Comparison of ENCODE assay signal across 12 cellular contexts in the genomic region with DNA sequence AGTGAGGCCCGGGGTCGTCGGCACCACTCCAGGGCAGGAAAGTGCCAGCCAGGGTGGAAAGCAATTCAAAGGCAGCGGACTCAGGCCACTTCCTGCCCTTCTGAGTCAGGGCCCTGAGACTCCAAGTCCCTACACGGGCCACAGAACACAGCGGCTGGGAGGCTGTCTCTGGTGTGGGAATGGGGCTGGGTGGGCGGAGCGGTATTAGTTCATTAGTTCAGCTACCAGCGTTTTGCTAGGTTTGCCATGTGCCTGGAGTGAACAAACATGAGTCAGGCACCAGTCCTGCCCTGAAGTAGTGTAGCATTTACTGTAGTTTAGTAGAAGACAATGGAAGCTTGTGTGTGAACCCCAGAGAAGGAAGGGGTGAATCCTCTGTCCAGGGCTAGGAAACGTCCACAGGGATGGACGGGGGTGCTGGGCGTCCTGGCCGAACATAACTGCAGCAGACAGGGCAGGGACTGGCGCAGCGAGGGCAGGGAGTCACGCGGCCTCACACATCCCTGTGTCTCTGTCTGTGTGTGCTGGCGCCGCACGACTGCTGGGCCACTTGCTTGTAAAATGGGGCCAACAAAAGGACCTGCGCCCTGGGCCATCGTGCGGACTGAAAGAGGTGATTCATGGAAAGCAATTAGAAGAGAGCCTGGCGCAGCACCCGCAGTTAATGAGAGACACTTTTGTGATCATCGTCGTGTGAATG.
DNase-seq lines count a peak whose midpoint lies in the region; ATAC-seq and TF ChIP-seq lines count a peak whose summit lies in the region.
"Had no signal": no experiment of that assay in that cellular context is flagged by ENCODE, and none has a peak within 500 bp of the region (broad histone marks: within the 10 kb centered on the region; RNA-seq: fewer than 3 reads in every experiment).

No MANE protein-coding gene starts in this region.

- no peak for TF ChIP-seq EP300 in suprapubic skin (IDR thresholded peaks at IDR 0.05)

- TF ChIP-seq POLR2A in HCT116 (IDR thresholded peaks at IDR 0.05; ENCODE audit: borderline replicate concordance, extremely low read depth, insufficient read depth, insufficient read length) (no peak), suprapubic skin (IDR thresholded peaks at IDR 0.05) (no peak)

- H3K4me3 ChIP-seq in AG04450 (ENCODE audit: low read depth, low read length) (no peak overlapping the region), HCT116 (replicated peaks in 1 of 2; ENCODE audit: low read depth in 1 of 2, low read length in 2 of 2) (no peak overlapping the region), RWPE2 (ENCODE audit: severe bottlenecking) (no peak overlapping the region), suprapubic skin (no peak overlapping the region)
- H3K4me3 ChIP-seq: adrenal gland, upper lobe of left lung had no signal

- no peak overlapping the region for H3K4me3 Mint-ChIP-seq in activated CD8-positive, alpha-beta memory T cell treated with anti-CD3 and anti-CD28 coated beads, Interleukin-2, amount 10 ng/mL, durations not matched to agents 7 days and 5 days
- H3K4me3 Mint-ChIP-seq: immature natural killer cell, T-cell had no signal

- peak overlapping the region; percentile 62 for H3K4me2 ChIP-seq in HCT116 (ENCODE audit: low read length)

- H4K20me1 ChIP-seq in HCT116 (ENCODE audit: insufficient read depth): no peaks in the 10 kb centered on the region

- intact Hi-C loops in HCT116 (cut with micrococcal nuclease): loop anchor here (10.0 kb wide), 1 partner anchor 220 kb away; no protein-coding TSS in a partner anchor

- H3K79me2 ChIP-seq in HCT116 (ENCODE audit: insufficient read depth, low read length): no peaks in the 10 kb centered on the region

- H3K4me1 ChIP-seq in HCT116 (ENCODE audit: control insufficient read depth in 1 of 2, insufficient read depth in 2 of 2, low read length in 2 of 2) (peaks cover 27 to 46% of the 10 kb centered on the region in 2 experiments), RWPE2 (ENCODE audit: insufficient read depth, poor library complexity, severe bottlenecking) (peaks cover 18% of the 10 kb centered on the region), suprapubic skin (peaks cover 21% of the 10 kb centered on the region)

- H3K9ac ChIP-seq in HCT116 (ENCODE audit: low read length): peak overlapping the region; percentile 42

- TF ChIP-seq CTCF in AG04450 (IDR thresholded peaks at IDR 0.05; ENCODE audit: low read depth, low read length) (no peak), HCT116 (IDR thresholded peaks at IDR 0.05 in 2 of 3, conservative IDR thresholded peaks at IDR 0.05 in 1 of 3; ENCODE audit: borderline replicate concordance in 1 of 3, insufficient read depth in 1 of 3, low read depth in 2 of 3, low read length in 2 of 3) (no peak), RWPE2 (IDR thresholded peaks at IDR 0.05; ENCODE audit: poor library complexity, severe bottlenecking) (no peak), suprapubic skin (IDR thresholded peaks at IDR 0.05) (no peak)

- peak overlapping the region; percentile 11 for H3K27ac ChIP-seq in AG04450 (ENCODE audit: low read depth, low read length)
- H3K27ac ChIP-seq in HCT116 (ENCODE audit: low read depth, low read length): peak overlapping the region; percentile 57
- peak overlapping the region; percentile 47 for H3K27ac ChIP-seq in RWPE2 (ENCODE audit: poor library complexity, severe bottlenecking)
- no peak overlapping the region for H3K27ac ChIP-seq in suprapubic skin
- H3K27ac ChIP-seq: adrenal gland, upper lobe of left lung had no signal

- RAD21 ChIA-PET in HCT116 (lab: Charles Lee; ENCODE audit: low non-redundant PET in 1 of 2, low total read pairs in 2 of 2, uncharacterized antibody in 2 of 2, unreplicated experiment in 2 of 2): no interaction called here

- no peaks in the 10 kb centered on the region for H3K9me3 Mint-ChIP-seq in activated CD8-positive, alpha-beta memory T cell treated with anti-CD3 and anti-CD28 coated beads, Interleukin-2, amount 10 ng/mL, durations not matched to agents 7 days and 5 days (ENCODE audit: low read depth)
- H3K9me3 Mint-ChIP-seq: immature natural killer cell, T-cell had no signal

- H3K36me3 ChIP-seq in HCT116 (ENCODE audit: control insufficient read depth in 1 of 2, insufficient read depth in 2 of 2, low read length in 2 of 2): no peaks in the 10 kb centered on the region
- H3K36me3 ChIP-seq in RWPE2 (ENCODE audit: low read depth): no peaks in the 10 kb centered on the region
- H3K36me3 ChIP-seq in suprapubic skin: no peaks in the 10 kb centered on the region
- H3K36me3 ChIP-seq: adrenal gland, upper lobe of left lung had no signal

- TF ChIP-seq RAD21 in HCT116 (IDR thresholded peaks at IDR 0.05; ENCODE audit: low read depth): no peak

- peak; percentile 51 for ATAC-seq in HCT116
- ATAC-seq in RWPE2 (ENCODE audit: low read depth): peak; percentile 72
- no peak for ATAC-seq in activated CD8-positive, alpha-beta memory T cell treated with anti-CD3 and anti-CD28 coated beads, Interleukin-2, amount 10 ng/mL, durations not matched to agents 7 days and 5 days
- ATAC-seq: T-cell had no signal

- 77% methylated on average over 24 of the region's 27 CpGs for WGBS in suprapubic skin

- peaks cover 2% of the 10 kb centered on the region for H3K27me3 Mint-ChIP-seq in activated CD8-positive, alpha-beta memory T cell treated with anti-CD3 and anti-CD28 coated beads, Interleukin-2, amount 10 ng/mL, durations not matched to agents 7 days and 5 days

- peaks cover 13% of the 10 kb centered on the region for H3K4me1 Mint-ChIP-seq in activated CD8-positive, alpha-beta memory T cell treated with anti-CD3 and anti-CD28 coated beads, Interleukin-2, amount 10 ng/mL, durations not matched to agents 7 days and 5 days

- no peak overlapping the region for H3K27ac Mint-ChIP-seq in activated CD8-positive, alpha-beta memory T cell treated with anti-CD3 and anti-CD28 coated beads, Interleukin-2, amount 10 ng/mL, durations not matched to agents 7 days and 5 days
- H3K27ac Mint-ChIP-seq: immature natural killer cell, T-cell had no signal

- no peaks in the 10 kb centered on the region; the same call in 1 of the 2 replicates for H3K9me3 ChIP-seq in AG04450 (ENCODE audit: control insufficient read depth, insufficient read depth, low read length)
- H3K9me3 ChIP-seq in HCT116 (ENCODE audit: control insufficient read depth in 1 of 2, insufficient read depth in 1 of 2, low read depth in 1 of 2, low read length in 2 of 2): no peaks in the 10 kb centered on the region
- no peaks in the 10 kb centered on the region for H3K9me3 ChIP-seq in RWPE2 (ENCODE audit: severe bottlenecking)
- no peaks in the 10 kb centered on the region for H3K9me3 ChIP-seq in suprapubic skin
- H3K9me3 ChIP-seq: adrenal gland, upper lobe of left lung had no signal

- peak; percentile 30 for DNase-seq in AG04450 (ENCODE audit: low read depth, low spot score)
- DNase-seq in HCT116 (ENCODE audit: low read depth, low spot score): peak; percentile 60
- DNase-seq in RWPE2 (ENCODE audit: low spot score): peak; percentile 93
- peak; percentile 36 for DNase-seq in glomerular endothelial cell (ENCODE audit: extremely low read depth, low read depth, low spot score)
- DNase-seq in activated CD8-positive, alpha-beta memory T cell treated with anti-CD3 and anti-CD28 coated beads, Interleukin-2, amount 10 ng/mL, durations not matched to agents 7 days and 5 days: no peak
- DNase-seq in DMS79 (lab: John Stamatoyannopoulos, UW): no peak
- no peak for DNase-seq in suprapubic skin (ENCODE audit: low spot score in 2 of 2)
- no peak for DNase-seq in activated CD4-positive, alpha-beta T cell treated with anti-CD3 and anti-CD28 coated beads for 4 hours
- DNase-seq: adrenal gland, immature natural killer cell, T-cell, upper lobe of left lung had no signal

- H3K27me3 ChIP-seq in AG04450 (ENCODE audit: control insufficient read depth, insufficient read depth, low read length): peaks cover 20% of the 10 kb centered on the region
- H3K27me3 ChIP-seq in HCT116 (ENCODE audit: insufficient read depth, low read length): no peaks in the 10 kb centered on the region
- no peaks in the 10 kb centered on the region for H3K27me3 ChIP-seq in RWPE2 (ENCODE audit: insufficient read depth, poor library complexity, severe bottlenecking)
- peaks cover 6% of the 10 kb centered on the region for H3K27me3 ChIP-seq in suprapubic skin
- H3K27me3 ChIP-seq: adrenal gland had no signal

- POLR2A ChIA-PET in AG04450 (lab: Yijun Ruan, JAX): no interaction called here
- POLR2A ChIA-PET in HCT116 (lab: Charles Lee): no interaction called here

- no peaks in the 10 kb centered on the region for H3K9me2 ChIP-seq in HCT116 (ENCODE audit: insufficient read depth)

- no peak overlapping the region for H2AFZ ChIP-seq in HCT116 (ENCODE audit: low read depth, low read length, poor library complexity, severe bottlenecking)

- BruUV-seq in HCT116 (replicated peaks; lab: Mats Ljungman, UMichigan): no TSS peak

- CTCF ChIA-PET in AG04450 (lab: Charles Lee) (interaction anchor here (1.1 kb wide), 2 partner anchors 473 to 499 kb away, joined by 3 read pairs; no protein-coding TSS in a partner anchor), HCT116 (lab: Charles Lee) (interaction anchor here (1.5 to 2.1 kb wide), 4 partner anchors 9 to 218 kb away, joined by 7 to 13 read pairs (median 8); no protein-coding TSS in a partner anchor)
- CTCF ChIA-PET in activated CD8-positive, alpha-beta memory T cell treated with anti-CD3 and anti-CD28 coated beads, Interleukin-2, amount 10 ng/mL, durations not matched to agents 7 days and 5 days (lab: Charles Lee): no interaction called here

- no peaks in the 10 kb centered on the region for H3K36me3 Mint-ChIP-seq in activated CD8-positive, alpha-beta memory T cell treated with anti-CD3 and anti-CD28 coated beads, Interleukin-2, amount 10 ng/mL, durations not matched to agents 7 days and 5 days
- H3K36me3 Mint-ChIP-seq: immature natural killer cell, T-cell had no signal

TF ChIP-seq in HCT116, 20 proteins besides CTCF, POLR2A, EP300 and RAD21:
- TF ChIP-seq ELF1 (IDR thresholded peaks at IDR 0.05; ENCODE audit: borderline replicate concordance, low read depth) (no peak), EGR1 (IDR thresholded peaks at IDR 0.05; ENCODE audit: low read depth) (no peak), CEBPB (IDR thresholded peaks at IDR 0.05; ENCODE audit: low read depth) (no peak)
- TF ChIP-seq, protein P1, sequence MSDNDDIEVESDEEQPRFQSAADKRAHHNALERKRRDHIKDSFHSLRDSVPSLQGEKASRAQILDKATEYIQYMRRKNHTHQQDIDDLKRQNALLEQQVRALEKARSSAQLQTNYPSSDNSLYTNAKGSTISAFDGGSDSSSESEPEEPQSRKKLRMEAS (IDR thresholded peaks at IDR 0.05): peak; percentile 87
TF ChIP-seq in HCT116: peak in this region for 1.

Comparison
In these comparisons a context has a peak if more than half of its experiments do, and no peak if none do; other contexts are left out.
1. DNase-seq: peak in AG04450 (single experiment), HCT116 (single experiment), RWPE2 (single experiment) and glomerular endothelial cell (single experiment); none in activated CD8-positive, alpha-beta memory T cell treated with anti-CD3 and anti-CD28 coated beads, Interleukin-2, amount 10 ng/mL, durations not matched to agents 7 days and 5 days (single experiment), DMS79 (single experiment), suprapubic skin (0 of 2) and activated CD4-positive, alpha-beta T cell treated with anti-CD3 and anti-CD28 coated beads for 4 hours (0 of 2).